In the genomic region with DNA sequence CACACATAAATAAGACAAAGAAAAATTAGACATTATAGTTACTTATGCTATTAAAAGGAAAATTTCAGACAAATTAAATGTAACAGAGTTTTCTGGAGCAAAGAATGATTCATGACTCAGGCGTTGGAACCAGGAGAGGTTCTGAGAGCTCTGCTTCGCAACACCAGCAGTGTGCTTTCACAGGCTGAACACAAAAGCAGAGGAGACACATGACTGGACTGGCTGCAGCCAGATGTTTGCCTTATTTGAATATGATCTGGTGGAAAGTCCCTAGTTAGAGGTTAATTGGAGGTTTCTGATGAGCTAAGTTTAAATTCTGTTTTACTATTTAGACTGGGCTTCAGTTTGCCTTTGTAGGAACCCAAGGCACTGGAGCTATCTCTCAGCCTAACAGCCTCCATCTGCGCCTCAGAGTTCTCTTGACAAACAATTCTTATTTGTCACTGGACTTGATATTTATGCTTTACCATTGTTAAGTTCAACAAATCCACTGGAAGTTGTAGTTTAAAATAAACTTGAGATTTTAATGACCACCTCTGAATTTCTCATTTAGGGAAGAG, we compare ENCODE assay signal across 10 cellular contexts. TPM values are rescaled to one million over a fixed set of nuclear protein-coding genes. Genes with fewer than 3 reads are reported as not detected.
DNase-seq lines count a peak whose midpoint lies in the region; ATAC-seq and TF ChIP-seq lines count a peak whose summit lies in the region.
"Had no signal": no experiment of that assay in that cellular context is flagged by ENCODE, and none has a peak within 500 bp of the region (broad histone marks: within the 10 kb centered on the region; RNA-seq: fewer than 3 reads in every experiment).

No MANE protein-coding gene starts in this region.

- H3K27me3 ChIP-seq in hepatocyte: no peaks in the 10 kb centered on the region

- no peaks in the 10 kb centered on the region for H4K20me1 ChIP-seq in hepatocyte (ENCODE audit: insufficient read depth, poor library complexity, severe bottlenecking)

- H3K4me1 ChIP-seq in hepatocyte (ENCODE audit: insufficient read depth): no peaks in the 10 kb centered on the region

- no peaks in the 10 kb centered on the region for H3K9me2 ChIP-seq in hepatocyte (replicated peaks; ENCODE audit: insufficient read depth)

- no peaks in the 10 kb centered on the region for H3K36me3 ChIP-seq in hepatocyte (replicated peaks; ENCODE audit: insufficient read depth, low read depth)

- H3K4me2 ChIP-seq in hepatocyte: no peak overlapping the region

- H3K27ac ChIP-seq in hepatocyte: no peak overlapping the region

- H3K9me3 ChIP-seq in hepatocyte (ENCODE audit: low read depth): no peaks in the 10 kb centered on the region

- CTCF ChIA-PET in AG04449 (lab: Yijun Ruan, JAX): interaction anchor here (0.9 to 1.2 kb wide), 3 partner anchors 11 to 45 kb away, joined by 3 read pairs; no protein-coding TSS in a partner anchor

- TF ChIP-seq POLR2A in GM19193 (IDR thresholded peaks at IDR 0.05; ENCODE audit: extremely low read depth, insufficient read depth, insufficient read length): peak; percentile 52

- no peaks in the 10 kb centered on the region for H3K79me2 ChIP-seq in hepatocyte

- DNase-seq in AG04449 (ENCODE audit: low read depth, low spot score): peak; percentile 28
- DNase-seq in choroid plexus epithelial cell (ENCODE audit: low read depth): peak; percentile 93
- DNase-seq in NK-92 treated with Interleukin-12 subunit alpha and Interleukin-12 subunit beta, amount 100 ng/mL, for 24 hours (lab: John Stamatoyannopoulos, UW): no peak
- DNase-seq in DMS114 treated with DMSO at 0.1 percent for 48 hours (lab: John Stamatoyannopoulos, UW; ENCODE audit: unreplicated experiment): no peak
- no peak for DNase-seq in hepatocyte (ENCODE audit: low spot score)
- DNase-seq in retina: no peak
- DNase-seq: naive thymus-derived CD8-positive, alpha-beta T cell; NCI-H510A had no signal

- ATAC-seq in HG03060 (IDR thresholded peaks at IDR 0.05; ENCODE audit: low read depth, unreplicated experiment): peak; percentile 88

- 93% methylated on average over 3 of the region's 3 CpGs for WGBS in hepatocyte (ENCODE audit: low lambda C conversion rate, missing lambda C conversion rate)

- no peak overlapping the region for H2AFZ ChIP-seq in hepatocyte

- TF ChIP-seq CTCF in AG04449 (IDR thresholded peaks at IDR 0.05; ENCODE audit: insufficient read depth, low read length, missing control alignments): no peak
- no peak for TF ChIP-seq CTCF in choroid plexus epithelial cell (conservative IDR thresholded peaks at IDR 0.05; ENCODE audit: low read depth, low read length)
- no peak for TF ChIP-seq CTCF in hepatocyte (IDR thresholded peaks at IDR 0.05; ENCODE audit: poor library complexity)

- POLR2A ChIA-PET in AG04449 (lab: Yijun Ruan, JAX): no interaction called here

- H3K4me3 ChIP-seq in AG04449 (ENCODE audit: low read depth, low read length) (no peak overlapping the region), choroid plexus epithelial cell (ENCODE audit: low read depth, low read length) (no peak overlapping the region), hepatocyte (no peak overlapping the region)

RNA-seq across cellular contexts. Expression of a gene that starts 16.2 kb away (rescaled TPM):
- 29.1 and 29.5 TPM in 2 replicates for total RNA-seq in hepatocyte
- polyA plus RNA-seq in hepatocyte: 11.9 and 14.7 TPM in 2 replicates

Comparison
In these comparisons a context has a peak if more than half of its experiments do, and no peak if none do; other contexts are left out.
1. DNase-seq: peak in AG04449 (single experiment) and choroid plexus epithelial cell (single experiment); none in NK-92 treated with Interleukin-12 subunit alpha and Interleukin-12 subunit beta, amount 100 ng/mL, for 24 hours (single experiment), DMS114 treated with DMSO at 0.1 percent for 48 hours (single experiment), hepatocyte (single experiment) and retina (single experiment).